Comparison of ENCODE assay signal across 8 cellular contexts in genomic region chr2:7430869-7431641, GRCh38.
DNase-seq lines count a peak whose midpoint lies in the region; ATAC-seq and TF ChIP-seq lines count a peak whose summit lies in the region.
"Had no signal": no experiment of that assay in that cellular context is flagged by ENCODE, and none has a peak within 500 bp of the region (broad histone marks: within the 10 kb centered on the region; RNA-seq: fewer than 3 reads in every experiment).

No MANE protein-coding gene starts in this region.

- peak; percentile 57 for ATAC-seq in activated naive CD8-positive, alpha-beta T cell treated with anti-CD3 and anti-CD28 coated beads, Interleukin-2, amount 50 U/mL, for 24 hours
- ATAC-seq: K562 had no signal

- DNase-seq in GM20000 (ENCODE audit: low spot score) (peak; percentile 60), NCI-H146 (lab: John Stamatoyannopoulos, UW) (peak; percentile 99), immature natural killer cell (peak; percentile 66 to 73 (median 70)), occipital lobe (lab: John Stamatoyannopoulos, UW) (no peak), cerebellum (ENCODE audit: low spot score) (no peak)
- DNase-seq in activated naive CD8-positive, alpha-beta T cell treated with anti-CD3 and anti-CD28 coated beads, Interleukin-2, amount 50 U/mL, for 24 hours = peak; percentile 69
- peak; percentile 53 to 65 for DNase-seq in stimulated activated CD4-positive, alpha-beta T cell treated with anti-CD3 and anti-CD28 coated beads, Interleukin-2, amount 100 ng/mL, for 24 hours

- H3K36me3 Mint-ChIP-seq in activated naive CD8-positive, alpha-beta T cell treated with anti-CD3 and anti-CD28 coated beads, Interleukin-2, amount 50 U/mL, for 24 hours (ENCODE audit: low read depth) = peaks cover 30% of the 10 kb centered on the region
- peaks cover 0 to 4% (median 0%) of the 10 kb centered on the region in 3 donors for H3K36me3 Mint-ChIP-seq in immature natural killer cell

- H3K4me1 Mint-ChIP-seq in activated naive CD8-positive, alpha-beta T cell treated with anti-CD3 and anti-CD28 coated beads, Interleukin-2, amount 50 U/mL, for 24 hours = peaks cover 67% of the 10 kb centered on the region
- H3K4me1 Mint-ChIP-seq in immature natural killer cell = peaks cover 55 to 82% of the 10 kb centered on the region in 2 donors

- H3K4me3 Mint-ChIP-seq in activated naive CD8-positive, alpha-beta T cell treated with anti-CD3 and anti-CD28 coated beads, Interleukin-2, amount 50 U/mL, for 24 hours = peak overlapping the region; percentile 82
- peak overlapping the region; percentile 73 to 91 (median 86) for H3K4me3 Mint-ChIP-seq in immature natural killer cell

- H3K9me3 Mint-ChIP-seq in activated naive CD8-positive, alpha-beta T cell treated with anti-CD3 and anti-CD28 coated beads, Interleukin-2, amount 50 U/mL, for 24 hours = peaks cover 8% of the 10 kb centered on the region
- H3K9me3 Mint-ChIP-seq in immature natural killer cell = peaks cover 0 to 2% (median 0%) of the 10 kb centered on the region in 6 donors

- no peak for TF ChIP-seq CTCF in GM20000 (IDR thresholded peaks at IDR 0.05; ENCODE audit: extremely low read depth, missing control alignments)

- H3K27ac Mint-ChIP-seq in activated naive CD8-positive, alpha-beta T cell treated with anti-CD3 and anti-CD28 coated beads, Interleukin-2, amount 50 U/mL, for 24 hours = peak overlapping the region; percentile 94
- peak overlapping the region; percentile 81 to 97 (median 94) for H3K27ac Mint-ChIP-seq in immature natural killer cell

- no peaks in the 10 kb centered on the region for H3K27me3 Mint-ChIP-seq in activated naive CD8-positive, alpha-beta T cell treated with anti-CD3 and anti-CD28 coated beads, Interleukin-2, amount 50 U/mL, for 24 hours
- peaks cover 0 to 1% (median 0%) of the 10 kb centered on the region in 3 donors for H3K27me3 Mint-ChIP-seq in immature natural killer cell (ENCODE audit: low read depth in 3 of 3)

Comparison
In these comparisons a context has a peak if more than half of its experiments do, and no peak if none do; other contexts are left out.
1. DNase-seq: peak in GM20000 (single experiment), NCI-H146 (single experiment), activated naive CD8-positive, alpha-beta T cell treated with anti-CD3 and anti-CD28 coated beads, Interleukin-2, amount 50 U/mL, for 24 hours (single experiment), immature natural killer cell (3 of 3) and stimulated activated CD4-positive, alpha-beta T cell treated with anti-CD3 and anti-CD28 coated beads, Interleukin-2, amount 100 ng/mL, for 24 hours (2 of 2); none in occipital lobe (single experiment) and cerebellum (single experiment).